ENCODE assay signal across 1 cellular context in genomic region chr10:122163182-122164027, GRCh38.
TF ChIP-seq lines count a peak whose summit lies in the region.

No MANE protein-coding gene starts in this region.

TF ChIP-seq in HEK293, 187 proteins besides CTCF, POLR2A, EP300 and RAD21 (continued from another document):
- TF ChIP-seq PRDM2 (tag by site-specific recombination; IDR thresholded peaks at IDR 0.05; ENCODE audit: borderline replicate concordance) (no peak), ZBTB6 (tag by site-specific recombination; IDR thresholded peaks at IDR 0.05) (peak; percentile 79), ZSCAN30 (tag by site-specific recombination; IDR thresholded peaks at IDR 0.05) (no peak), OVOL3 (tag by site-specific recombination; IDR thresholded peaks at IDR 0.05) (no peak), ZBTB48 (tag by site-specific recombination; IDR thresholded peaks at IDR 0.05) (no peak), PRDM6 (tag by site-specific recombination; IDR thresholded peaks at IDR 0.05) (no peak), ZNF335 (tag by site-specific recombination; conservative IDR thresholded peaks at IDR 0.05) (peak; percentile 42), KLF8 (tag by site-specific recombination; IDR thresholded peaks at IDR 0.05) (peak; percentile 33; the same call in 1 of the 2 replicates), PRDM4 (tag by site-specific recombination; IDR thresholded peaks at IDR 0.05) (no peak), ZNF324 (tag by site-specific recombination; IDR thresholded peaks at IDR 0.05) (no peak), ZNF341 (tag by site-specific recombination; IDR thresholded peaks at IDR 0.05; ENCODE audit: low read depth) (peak; percentile 96), ZNF292 (tag by site-specific recombination; IDR thresholded peaks at IDR 0.05; ENCODE audit: borderline replicate concordance, low read depth) (no peak), ZNF692 (tag by site-specific recombination; IDR thresholded peaks at IDR 0.05) (no peak), SP3 (tag by site-specific recombination; IDR thresholded peaks at IDR 0.05) (peak; percentile 48), SALL2 (tag by site-specific recombination; IDR thresholded peaks at IDR 0.05; ENCODE audit: borderline replicate concordance) (no peak), ZFP37 (tag by site-specific recombination; IDR thresholded peaks at IDR 0.05) (no peak), ZNF645 (tag by site-specific recombination; IDR thresholded peaks at IDR 0.05) (no peak), KLF10 (tag by site-specific recombination; IDR thresholded peaks at IDR 0.05) (no peak), BCL11A (tag by site-specific recombination; IDR thresholded peaks at IDR 0.05; ENCODE audit: low read depth) (no peak), REST (tag by site-specific recombination; IDR thresholded peaks at IDR 0.05) (no peak), ZNF792 (tag by site-specific recombination; IDR thresholded peaks at IDR 0.05) (no peak), ZNF544 (tag by site-specific recombination; IDR thresholded peaks at IDR 0.05) (no peak), ZNF624 (tag by site-specific recombination; IDR thresholded peaks at IDR 0.05) (no peak), ZNF16 (tag by site-specific recombination; IDR thresholded peaks at IDR 0.05; ENCODE audit: low read depth) (no peak), TCF7L2 (IDR thresholded peaks at IDR 0.05; ENCODE audit: borderline replicate concordance, low read depth, low read length) (peak; percentile 57; the same call in 1 of the 2 replicates), PBX3 (CRISPR knock-in tag; IDR thresholded peaks at IDR 0.05) (0 out of 2 replicates have a peak, but pooled peaks have one; percentile 11)
TF ChIP-seq in HEK293: peak in this region for 26.
